Comparison of ENCODE assay signal across 8 cellular contexts in genomic region chr14:104678346-104678745, GRCh38. TPM values are rescaled to one million over a fixed set of nuclear protein-coding genes. Genes with fewer than 3 reads are reported as not detected.
DNase-seq lines count a peak whose midpoint lies in the region; ATAC-seq and TF ChIP-seq lines count a peak whose summit lies in the region.

No MANE protein-coding gene starts in this region.

- H3K4me3 Mint-ChIP-seq in activated CD4-positive, alpha-beta memory T cell treated with anti-CD3 and anti-CD28 coated beads, Interleukin-2, amount 10 ng/mL, durations not matched to agents 7 days and 5 days, result no peak overlapping the region
- H3K4me3 Mint-ChIP-seq in activated CD4-positive, alpha-beta memory T cell treated with anti-CD3 and anti-CD28 coated beads for 36 hours, result no peak overlapping the region
- peak overlapping the region; percentile 64 for H3K4me3 Mint-ChIP-seq in natural killer cell treated with Interleukin-12 subunit alpha and Interleukin-12 subunit beta and Interleukin-15 and Interleukin-18, amount 100 ng/mL, for 72 hours

- no peak for DNase-seq in activated CD4-positive, alpha-beta memory T cell treated with anti-CD3 and anti-CD28 coated beads, Interleukin-2, amount 10 ng/mL, durations not matched to agents 7 days and 5 days
- no peak for DNase-seq in activated CD4-positive, alpha-beta memory T cell treated with anti-CD3 and anti-CD28 coated beads for 36 hours
- DNase-seq in NCI-H2171 (lab: John Stamatoyannopoulos, UW), result peak; percentile 90
- DNase-seq in dorsolateral prefrontal cortex, result peak in 2 of 10 donors; percentile 26 to 45
- DNase-seq in natural killer cell treated with Interleukin-12 subunit alpha and Interleukin-12 subunit beta and Interleukin-15 and Interleukin-18, amount 100 ng/mL, for 72 hours (ENCODE audit: low spot score), result no peak
- DNase-seq in activated gamma-delta T cell treated with Interleukin-2 at 50 U/mL for 16 hours, result no peak
- DNase-seq in SIG-M5 (lab: John Stamatoyannopoulos, UW), result no peak
- no peak for DNase-seq in GOT3 (lab: John Stamatoyannopoulos, UW)

- H3K27me3 ChIP-seq in dorsolateral prefrontal cortex, result no peaks in the 10 kb centered on the region

- no peak for ATAC-seq in natural killer cell treated with Interleukin-12 subunit alpha and Interleukin-12 subunit beta and Interleukin-15 and Interleukin-18, amount 100 ng/mL, for 72 hours

- no peak for TF ChIP-seq CTCF in dorsolateral prefrontal cortex (IDR thresholded peaks at IDR 0.05 in 54 of 56, conservative IDR thresholded peaks at IDR 0.05 in 2 of 56; ENCODE audit: low read depth in 1 of 56, partially characterized antibody in 56 of 56)

- POLR2A ChIA-PET in activated CD4-positive, alpha-beta memory T cell treated with anti-CD3 and anti-CD28 coated beads, Interleukin-2, amount 10 ng/mL, durations not matched to agents 7 days and 5 days (lab: Charles Lee), result interaction anchor here (1.2 to 5.0 kb wide), 5 partner anchors 9 to 74 kb away, joined by 6 to 26 read pairs (median 22); partner anchors contain the start of genes INF2 and SIVA1
- POLR2A ChIA-PET in activated CD4-positive, alpha-beta memory T cell treated with anti-CD3 and anti-CD28 coated beads for 36 hours (lab: Charles Lee), result interaction anchor here (1.8 to 3.2 kb wide), 4 partner anchors 9 to 75 kb away, joined by 5 to 15 read pairs (median 8); partner anchors contain the start of gene SIVA1

- H3K27me3 Mint-ChIP-seq in activated CD4-positive, alpha-beta memory T cell treated with anti-CD3 and anti-CD28 coated beads, Interleukin-2, amount 10 ng/mL, durations not matched to agents 7 days and 5 days, result peaks cover 16% of the 10 kb centered on the region
- no peaks in the 10 kb centered on the region for H3K27me3 Mint-ChIP-seq in activated CD4-positive, alpha-beta memory T cell treated with anti-CD3 and anti-CD28 coated beads for 36 hours
- peaks cover 11 to 17% of the 10 kb centered on the region in 2 donors for H3K27me3 Mint-ChIP-seq in natural killer cell treated with Interleukin-12 subunit alpha and Interleukin-12 subunit beta and Interleukin-15 and Interleukin-18, amount 100 ng/mL, for 72 hours

- no peaks in the 10 kb centered on the region for H3K36me3 Mint-ChIP-seq in activated CD4-positive, alpha-beta memory T cell treated with anti-CD3 and anti-CD28 coated beads, Interleukin-2, amount 10 ng/mL, durations not matched to agents 7 days and 5 days (ENCODE audit: low read depth)
- no peaks in the 10 kb centered on the region for H3K36me3 Mint-ChIP-seq in activated CD4-positive, alpha-beta memory T cell treated with anti-CD3 and anti-CD28 coated beads for 36 hours
- no peaks in the 10 kb centered on the region for H3K36me3 Mint-ChIP-seq in natural killer cell treated with Interleukin-12 subunit alpha and Interleukin-12 subunit beta and Interleukin-15 and Interleukin-18, amount 100 ng/mL, for 72 hours

- peak overlapping the region; percentile 58 for H3K27ac Mint-ChIP-seq in activated CD4-positive, alpha-beta memory T cell treated with anti-CD3 and anti-CD28 coated beads, Interleukin-2, amount 10 ng/mL, durations not matched to agents 7 days and 5 days
- no peak overlapping the region for H3K27ac Mint-ChIP-seq in activated CD4-positive, alpha-beta memory T cell treated with anti-CD3 and anti-CD28 coated beads for 36 hours
- H3K27ac Mint-ChIP-seq in natural killer cell treated with Interleukin-12 subunit alpha and Interleukin-12 subunit beta and Interleukin-15 and Interleukin-18, amount 100 ng/mL, for 72 hours, result peak overlapping the region in 1 of 2 donors; percentile 62

- peak overlapping the region; percentile 21 to 72 (median 56) for H3K4me3 ChIP-seq in dorsolateral prefrontal cortex

- peaks cover 32% of the 10 kb centered on the region for H3K4me1 Mint-ChIP-seq in activated CD4-positive, alpha-beta memory T cell treated with anti-CD3 and anti-CD28 coated beads, Interleukin-2, amount 10 ng/mL, durations not matched to agents 7 days and 5 days
- peaks cover 12% of the 10 kb centered on the region for H3K4me1 Mint-ChIP-seq in activated CD4-positive, alpha-beta memory T cell treated with anti-CD3 and anti-CD28 coated beads for 36 hours (ENCODE audit: low read depth)
- peaks cover 6 to 7% of the 10 kb centered on the region in 2 donors for H3K4me1 Mint-ChIP-seq in natural killer cell treated with Interleukin-12 subunit alpha and Interleukin-12 subunit beta and Interleukin-15 and Interleukin-18, amount 100 ng/mL, for 72 hours (ENCODE audit: low read depth in 2 of 2)

- H3K27ac ChIP-seq in dorsolateral prefrontal cortex, result peak overlapping the region; percentile 75 to 100 (median 99)

- intact Hi-C loops in activated CD4-positive, alpha-beta memory T cell treated with anti-CD3 and anti-CD28 coated beads for 36 hours (cut with micrococcal nuclease), result loop anchor here (5.0 kb wide), 1 partner anchor 74 kb away; the partner anchor contains the start of gene SIVA1
- intact Hi-C loops in dorsolateral prefrontal cortex (cut with DNase I), result no loop called here

- no peaks in the 10 kb centered on the region for H3K9me3 Mint-ChIP-seq in activated CD4-positive, alpha-beta memory T cell treated with anti-CD3 and anti-CD28 coated beads, Interleukin-2, amount 10 ng/mL, durations not matched to agents 7 days and 5 days
- no peaks in the 10 kb centered on the region for H3K9me3 Mint-ChIP-seq in activated CD4-positive, alpha-beta memory T cell treated with anti-CD3 and anti-CD28 coated beads for 36 hours
- no peaks in the 10 kb centered on the region for H3K9me3 Mint-ChIP-seq in natural killer cell treated with Interleukin-12 subunit alpha and Interleukin-12 subunit beta and Interleukin-15 and Interleukin-18, amount 100 ng/mL, for 72 hours

- CTCF ChIA-PET in activated CD4-positive, alpha-beta memory T cell treated with anti-CD3 and anti-CD28 coated beads, Interleukin-2, amount 10 ng/mL, durations not matched to agents 7 days and 5 days (lab: Charles Lee), result interaction anchor here (1.4 to 1.9 kb wide), 4 partner anchors 8 to 31 kb away, joined by 4 to 9 read pairs (median 5); no protein-coding TSS in a partner anchor
- CTCF ChIA-PET in activated CD4-positive, alpha-beta memory T cell treated with anti-CD3 and anti-CD28 coated beads for 36 hours (lab: Charles Lee), result interaction anchor here (1.1 to 2.2 kb wide), 4 partner anchors 10 to 93 kb away, joined by 3 to 10 read pairs (median 6); no protein-coding TSS in a partner anchor

RNA-seq across cellular contexts. Expression of gene INF2, which starts 11.1 kb away (rescaled TPM):
- 100 to 1,000 TPM; 120 to 132 TPM for total RNA-seq in activated CD4-positive, alpha-beta memory T cell treated with anti-CD3 and anti-CD28 coated beads, Interleukin-2, amount 10 ng/mL, durations not matched to agents 7 days and 5 days
- total RNA-seq in activated CD4-positive, alpha-beta memory T cell treated with anti-CD3 and anti-CD28 coated beads for 36 hours, result 10 to 100 TPM; 66.7 to 71.5 TPM
- 100 to 1,000 TPM in 97 of 120 experiments, 10 to 100 TPM in 23; 69.5 to 290 (median 127) TPM for total RNA-seq in dorsolateral prefrontal cortex
- total RNA-seq in natural killer cell treated with Interleukin-12 subunit alpha and Interleukin-12 subunit beta and Interleukin-15 and Interleukin-18, amount 100 ng/mL, for 72 hours, result 10 to 100 TPM; 19.2 to 44.9 TPM

RNA-seq across cellular contexts. Expression of gene ADSS1, which starts 45.7 kb away (rescaled TPM):
- 1 to 10 TPM in 1 of 2 experiments, under 1 TPM in 1; 0.98 to 1.2 TPM for total RNA-seq in activated CD4-positive, alpha-beta memory T cell treated with anti-CD3 and anti-CD28 coated beads, Interleukin-2, amount 10 ng/mL, durations not matched to agents 7 days and 5 days
- 1 to 10 TPM; 2.3 to 3.3 TPM for total RNA-seq in activated CD4-positive, alpha-beta memory T cell treated with anti-CD3 and anti-CD28 coated beads for 36 hours
- total RNA-seq in dorsolateral prefrontal cortex, result 10 to 100 TPM in 62 of 120 experiments, 1 to 10 TPM in 58; 4.2 to 28.9 (median 10.3) TPM
- under 1 TPM; 0.50 to 0.61 TPM for total RNA-seq in natural killer cell treated with Interleukin-12 subunit alpha and Interleukin-12 subunit beta and Interleukin-15 and Interleukin-18, amount 100 ng/mL, for 72 hours
